ENCODE assay signal across 12 cellular contexts in the genomic region with DNA sequence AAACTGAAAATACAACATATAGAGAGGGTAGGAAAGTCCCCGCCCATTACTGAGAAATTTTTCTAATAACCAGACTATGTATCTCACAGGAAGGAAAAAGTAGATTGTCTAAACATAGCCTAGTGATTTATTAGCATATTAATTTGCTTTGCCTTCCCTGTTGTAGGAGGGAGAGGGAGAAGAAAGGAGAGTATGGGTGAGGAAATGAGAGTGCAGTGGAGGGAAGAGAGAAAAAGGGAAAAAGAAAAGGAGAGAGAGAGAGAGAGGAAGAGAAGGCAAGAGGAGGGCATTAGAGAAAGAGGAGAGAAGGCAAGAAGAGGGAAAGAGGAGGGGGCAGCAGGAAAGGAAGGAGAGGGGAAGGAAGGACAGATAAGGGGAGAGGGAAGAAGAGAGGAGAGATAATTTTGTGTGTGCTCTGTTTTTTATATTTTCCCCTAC. TPM values are rescaled to one million over a fixed set of nuclear protein-coding genes. Genes with fewer than 3 reads are reported as not detected.
A peak's percentile ranks its signal among the peaks of the same experiment; 100 is the strongest.
DNase-seq lines count a peak whose midpoint lies in the region; ATAC-seq, FAIRE-seq and TF ChIP-seq lines count a peak whose summit lies in the region.
"Had no signal": no experiment of that assay in that cellular context is flagged by ENCODE, and none has a peak within 500 bp of the region (broad histone marks: within the 10 kb centered on the region; RNA-seq: fewer than 3 reads in every experiment).

No MANE protein-coding gene starts in this region.

- no peak overlapping the region for H3K4me3 ChIP-seq in esophagus squamous epithelium

- H3K27me3 Mint-ChIP-seq in stimulated activated naive B cell treated with anti-CD40 and anti-IgM and Interleukin-4, amounts not matched to agents 10 μg/mL and 1 μg/mL and 100 μg/mL, for 72 hours = no peaks in the 10 kb centered on the region
- H3K27me3 Mint-ChIP-seq in glutamatergic neuron (ENCODE audit: unreplicated experiment) = no peaks in the 10 kb centered on the region
- H3K27me3 Mint-ChIP-seq: activated CD8-positive, alpha-beta T cell treated with anti-CD3 and anti-CD28 coated beads for 36 hours had no signal

- H3K36me3 Mint-ChIP-seq in stimulated activated naive B cell treated with anti-CD40 and anti-IgM and Interleukin-4, amounts not matched to agents 10 μg/mL and 1 μg/mL and 100 μg/mL, for 72 hours = peaks cover 0 to 6% of the 10 kb centered on the region in 2 donors
- no peaks in the 10 kb centered on the region for H3K36me3 Mint-ChIP-seq in glutamatergic neuron (ENCODE audit: unreplicated experiment)

- peak overlapping the region; percentile 92 for H3K27ac Mint-ChIP-seq in stimulated activated naive B cell treated with anti-CD40 and anti-IgM and Interleukin-4, amounts not matched to agents 10 μg/mL and 1 μg/mL and 100 μg/mL, for 72 hours
- H3K27ac Mint-ChIP-seq in glutamatergic neuron (ENCODE audit: unreplicated experiment) = no peak overlapping the region
- H3K27ac Mint-ChIP-seq: activated CD8-positive, alpha-beta T cell treated with anti-CD3 and anti-CD28 coated beads for 36 hours; nephron progenitor cell had no signal

- WGBS in esophagus squamous epithelium, 2 donors = 68 to 74% methylated on average over 1 of the region's 1 CpG

- no peaks in the 10 kb centered on the region for H3K27me3 ChIP-seq in esophagus squamous epithelium

- no peak for DNase-seq in GM12892 (ENCODE audit: insufficient read length)
- DNase-seq in esophagus squamous epithelium (lab: John Stamatoyannopoulos, UW) = no peak
- no peak for DNase-seq in stimulated activated naive B cell treated with anti-CD40 and anti-IgM and Interleukin-4, amounts not matched to agents 10 μg/mL and 1 μg/mL and 100 μg/mL, for 72 hours
- DNase-seq in medulla oblongata (ENCODE audit: extremely low spot score) = no peak
- DNase-seq in NCI-H2029 (lab: John Stamatoyannopoulos, UW) = no peak
- DNase-seq in glutamatergic neuron = no peak
- DNase-seq: activated CD8-positive, alpha-beta T cell treated with anti-CD3 and anti-CD28 coated beads for 36 hours; NCI-H510A treated with DMSO at 0.1 percent for 48 hours; nephron progenitor cell; stimulated activated naive CD4-positive, alpha-beta T cell treated with Interleukin-2 at 50 U/mL for 16 hours had no signal

- FAIRE-seq in GM12892 (lab: Jason Lieb, UNC) = peak; percentile 53

- TF ChIP-seq CTCF in esophagus squamous epithelium (IDR thresholded peaks at IDR 0.05) (no peak), glutamatergic neuron (IDR thresholded peaks at IDR 0.05; ENCODE audit: partially characterized antibody, unreplicated experiment) (no peak)

- no peaks in the 10 kb centered on the region for H3K9me3 ChIP-seq in esophagus squamous epithelium

- peaks cover 0 to under 1% of the 10 kb centered on the region in 2 donors for H3K9me3 Mint-ChIP-seq in stimulated activated naive B cell treated with anti-CD40 and anti-IgM and Interleukin-4, amounts not matched to agents 10 μg/mL and 1 μg/mL and 100 μg/mL, for 72 hours
- no peaks in the 10 kb centered on the region for H3K9me3 Mint-ChIP-seq in glutamatergic neuron (ENCODE audit: unreplicated experiment)
- H3K9me3 Mint-ChIP-seq: activated CD8-positive, alpha-beta T cell treated with anti-CD3 and anti-CD28 coated beads for 36 hours; nephron progenitor cell had no signal

- peaks cover 19 to 59% (median 25%) of the 10 kb centered on the region in 3 donors for H3K4me1 ChIP-seq in esophagus squamous epithelium

- ATAC-seq in HG03432 (IDR thresholded peaks at IDR 0.05; ENCODE audit: unreplicated experiment) = peak; percentile 26
- peak; percentile 56 to 70 for ATAC-seq in stimulated activated naive B cell treated with anti-CD40 and anti-IgM and Interleukin-4, amounts not matched to agents 10 μg/mL and 1 μg/mL and 100 μg/mL, for 72 hours (replicated peaks)
- no peak for ATAC-seq in HG02678 (IDR thresholded peaks at IDR 0.05; ENCODE audit: unreplicated experiment)
- ATAC-seq: activated CD8-positive, alpha-beta T cell treated with anti-CD3 and anti-CD28 coated beads for 36 hours had no signal

- peaks cover 30 to 42% of the 10 kb centered on the region in 2 donors for H3K4me1 Mint-ChIP-seq in stimulated activated naive B cell treated with anti-CD40 and anti-IgM and Interleukin-4, amounts not matched to agents 10 μg/mL and 1 μg/mL and 100 μg/mL, for 72 hours
- H3K4me1 Mint-ChIP-seq in glutamatergic neuron (ENCODE audit: low read depth, unreplicated experiment) = no peaks in the 10 kb centered on the region
- H3K4me1 Mint-ChIP-seq: nephron progenitor cell had no signal

- H3K27ac ChIP-seq in esophagus squamous epithelium = peak overlapping the region; percentile 72 to 85 (median 80)

- H3K4me3 Mint-ChIP-seq in stimulated activated naive B cell treated with anti-CD40 and anti-IgM and Interleukin-4, amounts not matched to agents 10 μg/mL and 1 μg/mL and 100 μg/mL, for 72 hours = peak overlapping the region; percentile 40 to 65
- no peak overlapping the region for H3K4me3 Mint-ChIP-seq in glutamatergic neuron (ENCODE audit: unreplicated experiment)
- H3K4me3 Mint-ChIP-seq: activated CD8-positive, alpha-beta T cell treated with anti-CD3 and anti-CD28 coated beads for 36 hours; nephron progenitor cell had no signal

- intact Hi-C loops in esophagus squamous epithelium (cut with DNase I) = no loop called here

- TF ChIP-seq POLR2A in GM12892 (IDR thresholded peaks at IDR 0.05; ENCODE audit: low read depth, low read length) (peak; percentile 30; the same call in 1 of the 2 replicates), esophagus squamous epithelium (IDR thresholded peaks at IDR 0.05) (no peak)

- no peaks in the 10 kb centered on the region for H3K36me3 ChIP-seq in esophagus squamous epithelium

RNA-seq across cellular contexts. Expression of a gene that starts 3.6 kb away (rescaled TPM):
- polyA plus RNA-seq in GM12892 (2012; ENCODE audit: missing spikeins) = 50.8 TPM
- total RNA-seq in esophagus squamous epithelium (10 to 100 TPM in 2 of 4 donors, 1 to 10 TPM in 2; 2.3 to 39.4 (median 19.2) TPM), glutamatergic neuron (ENCODE audit: unreplicated experiment) (not detected)
- total RNA-seq: activated CD8-positive, alpha-beta T cell treated with anti-CD3 and anti-CD28 coated beads for 36 hours had no signal
